In genomic region chr14:20615996-20616395, GRCh38 we compare ENCODE assay signal across 21 cellular contexts. TPM values are rescaled to one million over a fixed set of nuclear protein-coding genes. Genes with fewer than 3 reads are reported as not detected.
DNase-seq lines count a peak whose midpoint lies in the region; ATAC-seq and TF ChIP-seq lines count a peak whose summit lies in the region.
"Had no signal": no experiment of that assay in that cellular context is flagged by ENCODE, and none has a peak within 500 bp of the region (broad histone marks: within the 10 kb centered on the region; RNA-seq: fewer than 3 reads in every experiment).

No MANE protein-coding gene starts in this region.

- H3K4me3 Mint-ChIP-seq in activated naive CD4-positive, alpha-beta T cell treated with anti-CD3 and anti-CD28 coated beads, Interleukin-2, amount 50 U/mL, for 24 hours, result no peak overlapping the region
- peak overlapping the region; percentile 60 for H3K4me3 Mint-ChIP-seq in neural progenitor cell
- H3K4me3 Mint-ChIP-seq in stimulated activated effector memory CD8-positive, alpha-beta T cell treated with anti-CD3 and anti-CD28 coated beads, Interleukin-12 subunit alpha, Interleukin-12 subunit beta, amount 100 ng/mL, for 72 hours, result no peak overlapping the region
- H3K4me3 Mint-ChIP-seq: CD8-positive, alpha-beta T cell had no signal

- TF ChIP-seq POLR2A in esophagus muscularis mucosa (IDR thresholded peaks at IDR 0.05; ENCODE audit: low read depth), result no peak

- no peak overlapping the region for H2AFZ ChIP-seq in neural progenitor cell (replicated peaks)
- H2AFZ ChIP-seq: GM23248 had no signal

- no peak for TF ChIP-seq CTCF in esophagus muscularis mucosa (IDR thresholded peaks at IDR 0.05)
- no peak for TF ChIP-seq CTCF in neural progenitor cell (IDR thresholded peaks at IDR 0.05)

- ATAC-seq in stimulated activated effector memory CD8-positive, alpha-beta T cell treated with anti-CD3 and anti-CD28 coated beads, Interleukin-12 subunit alpha, Interleukin-12 subunit beta, amount 100 ng/mL, for 72 hours, result no peak
- ATAC-seq: CD8-positive, alpha-beta T cell; GM12878 had no signal

- H3K27me3 Mint-ChIP-seq in activated naive CD4-positive, alpha-beta T cell treated with anti-CD3 and anti-CD28 coated beads, Interleukin-2, amount 50 U/mL, for 24 hours, result no peaks in the 10 kb centered on the region
- H3K27me3 Mint-ChIP-seq in neural progenitor cell (ENCODE audit: insufficient read depth, low read depth), result no peaks in the 10 kb centered on the region

- no peaks in the 10 kb centered on the region for H3K36me3 Mint-ChIP-seq in activated naive CD4-positive, alpha-beta T cell treated with anti-CD3 and anti-CD28 coated beads, Interleukin-2, amount 50 U/mL, for 24 hours
- H3K36me3 Mint-ChIP-seq in neural progenitor cell, result no peaks in the 10 kb centered on the region
- no peaks in the 10 kb centered on the region for H3K36me3 Mint-ChIP-seq in stimulated activated effector memory CD8-positive, alpha-beta T cell treated with anti-CD3 and anti-CD28 coated beads, Interleukin-12 subunit alpha, Interleukin-12 subunit beta, amount 100 ng/mL, for 72 hours
- H3K36me3 Mint-ChIP-seq: CD4-positive, CD25-positive, alpha-beta regulatory T cell; CD8-positive, alpha-beta T cell had no signal

- intact Hi-C loops in esophagus muscularis mucosa (cut with DNase I), result no loop called here

- H3K27me3 ChIP-seq in esophagus muscularis mucosa (no peaks in the 10 kb centered on the region), neural progenitor cell (peaks cover 28% of the 10 kb centered on the region)
- H3K27me3 ChIP-seq: BLaER1 had no signal

- peaks cover 0 to 35% (median 22%) of the 10 kb centered on the region in 4 donors for H3K4me1 ChIP-seq in esophagus muscularis mucosa
- no peaks in the 10 kb centered on the region for H3K4me1 ChIP-seq in neural progenitor cell

- peaks cover 9% of the 10 kb centered on the region for H3K4me1 Mint-ChIP-seq in activated naive CD4-positive, alpha-beta T cell treated with anti-CD3 and anti-CD28 coated beads, Interleukin-2, amount 50 U/mL, for 24 hours
- H3K4me1 Mint-ChIP-seq in neural progenitor cell, result peaks cover 6% of the 10 kb centered on the region
- H3K4me1 Mint-ChIP-seq in stimulated activated effector memory CD8-positive, alpha-beta T cell treated with anti-CD3 and anti-CD28 coated beads, Interleukin-12 subunit alpha, Interleukin-12 subunit beta, amount 100 ng/mL, for 72 hours, result peaks cover 12% of the 10 kb centered on the region

- peaks cover 17% of the 10 kb centered on the region for H3F3A ChIP-seq in neural progenitor cell (ENCODE audit: low read depth)

- H3K4me3 ChIP-seq in esophagus muscularis mucosa, result no peak overlapping the region
- no peak overlapping the region for H3K4me3 ChIP-seq in neural progenitor cell
- H3K4me3 ChIP-seq: BLaER1, GM12878, GM23248 had no signal

- no peak overlapping the region for H3K9ac ChIP-seq in neural progenitor cell
- H3K9ac ChIP-seq: BLaER1, GM23248 had no signal

- no peaks in the 10 kb centered on the region for H3K36me3 ChIP-seq in esophagus muscularis mucosa
- no peaks in the 10 kb centered on the region for H3K36me3 ChIP-seq in neural progenitor cell
- H3K36me3 ChIP-seq: BLaER1 had no signal

- no peaks in the 10 kb centered on the region for H3K79me2 ChIP-seq in neural progenitor cell (ENCODE audit: low read depth)

- WGBS in esophagus muscularis mucosa, result 90% methylated on average over 5 of the region's 5 CpGs

- H3K9me3 Mint-ChIP-seq in activated naive CD4-positive, alpha-beta T cell treated with anti-CD3 and anti-CD28 coated beads, Interleukin-2, amount 50 U/mL, for 24 hours, result no peaks in the 10 kb centered on the region
- peaks cover 2% of the 10 kb centered on the region for H3K9me3 Mint-ChIP-seq in neural progenitor cell
- no peaks in the 10 kb centered on the region for H3K9me3 Mint-ChIP-seq in stimulated activated effector memory CD8-positive, alpha-beta T cell treated with anti-CD3 and anti-CD28 coated beads, Interleukin-12 subunit alpha, Interleukin-12 subunit beta, amount 100 ng/mL, for 72 hours
- H3K9me3 Mint-ChIP-seq: CD4-positive, CD25-positive, alpha-beta regulatory T cell; CD8-positive, alpha-beta T cell had no signal

- H3K27ac ChIP-seq in esophagus muscularis mucosa (replicated peaks in 1 of 4) (no peak overlapping the region), neural progenitor cell (no peak overlapping the region)
- H3K27ac ChIP-seq: 22Rv1, BLaER1, C4-2B, GM23248 had no signal

- peak overlapping the region; percentile 64 for H3K27ac Mint-ChIP-seq in activated naive CD4-positive, alpha-beta T cell treated with anti-CD3 and anti-CD28 coated beads, Interleukin-2, amount 50 U/mL, for 24 hours
- H3K27ac Mint-ChIP-seq in neural progenitor cell, result no peak overlapping the region
- no peak overlapping the region for H3K27ac Mint-ChIP-seq in stimulated activated effector memory CD8-positive, alpha-beta T cell treated with anti-CD3 and anti-CD28 coated beads, Interleukin-12 subunit alpha, Interleukin-12 subunit beta, amount 100 ng/mL, for 72 hours
- H3K27ac Mint-ChIP-seq: B cell; CD8-positive, alpha-beta T cell had no signal

- H3K9me3 ChIP-seq in esophagus muscularis mucosa, result no peaks in the 10 kb centered on the region
- H3K9me3 ChIP-seq in neural progenitor cell (ENCODE audit: low read depth), result no peaks in the 10 kb centered on the region
- H3K9me3 ChIP-seq: BLaER1 had no signal

- H4K20me1 ChIP-seq in neural progenitor cell (ENCODE audit: low read depth), result no peaks in the 10 kb centered on the region
- H4K20me1 ChIP-seq: BLaER1 had no signal

- no peak for DNase-seq in activated naive CD4-positive, alpha-beta T cell (lab: John Stamatoyannopoulos, UW)
- DNase-seq in esophagus muscularis mucosa (ENCODE audit: extremely low spot score) (peak; percentile 45), neural progenitor cell (ENCODE audit: low spot score) (no peak)
- no peak for DNase-seq in central memory CD4-positive, alpha-beta T cell
- no peak for DNase-seq in stimulated activated effector memory CD8-positive, alpha-beta T cell treated with anti-CD3 and anti-CD28 coated beads, Interleukin-12 subunit alpha, Interleukin-12 subunit beta, amount 100 ng/mL, for 72 hours (ENCODE audit: low spot score in 2 of 2)
- DNase-seq: CD4-positive, CD25-positive, alpha-beta regulatory T cell; CD8-positive, alpha-beta T cell; DMS 273 treated with DMSO at 0.1 percent for 48 hours; DMS79; EL; GDM1; GM23248; H7; HCEC 1CT had no signal

- TF ChIP-seq EP300 in esophagus muscularis mucosa (IDR thresholded peaks at IDR 0.05), result no peak

- H3K4me2 ChIP-seq in neural progenitor cell, result no peak overlapping the region
- H3K4me2 ChIP-seq: BLaER1 had no signal

RNA-seq across cellular contexts. Expression of gene RNASE12, which starts 24.8 kb away (rescaled TPM):
- total RNA-seq in esophagus muscularis mucosa (not detected), neural progenitor cell (ENCODE audit: low replicate concordance) (not detected in 2 replicates)
- total RNA-seq: B cell; CD4-positive, CD25-positive, alpha-beta regulatory T cell; CD8-positive, alpha-beta T cell; GM12878; GM23248; H1; H7 had no signal

RNA-seq across cellular contexts. Expression of gene OR6S1, which starts 25.5 kb away (rescaled TPM):
- total RNA-seq in esophagus muscularis mucosa (not detected), neural progenitor cell (ENCODE audit: low replicate concordance) (not detected in 2 replicates)
- total RNA-seq: B cell; CD4-positive, CD25-positive, alpha-beta regulatory T cell; CD8-positive, alpha-beta T cell; GM23248; H1; H7 had no signal

RNA-seq across cellular contexts. Expression of gene RNASE11, which starts 28.2 kb away (rescaled TPM):
- total RNA-seq in esophagus muscularis mucosa (not detected), neural progenitor cell (ENCODE audit: low replicate concordance) (not detected in 2 replicates)
- total RNA-seq: B cell; CD4-positive, CD25-positive, alpha-beta regulatory T cell; CD8-positive, alpha-beta T cell; GM12878; GM23248; H1; H7 had no signal

RNA-seq across cellular contexts. Expression of gene RNASE9, which starts 55.1 kb away (rescaled TPM):
- total RNA-seq in esophagus muscularis mucosa, result not detected
- not detected in 2 replicates for total RNA-seq in neural progenitor cell (ENCODE audit: low replicate concordance)
- total RNA-seq: B cell; CD4-positive, CD25-positive, alpha-beta regulatory T cell; CD8-positive, alpha-beta T cell; GM12878; GM23248; H1; H7 had no signal
